Comparison of ENCODE assay signal across 26 cellular contexts in the genomic region with DNA sequence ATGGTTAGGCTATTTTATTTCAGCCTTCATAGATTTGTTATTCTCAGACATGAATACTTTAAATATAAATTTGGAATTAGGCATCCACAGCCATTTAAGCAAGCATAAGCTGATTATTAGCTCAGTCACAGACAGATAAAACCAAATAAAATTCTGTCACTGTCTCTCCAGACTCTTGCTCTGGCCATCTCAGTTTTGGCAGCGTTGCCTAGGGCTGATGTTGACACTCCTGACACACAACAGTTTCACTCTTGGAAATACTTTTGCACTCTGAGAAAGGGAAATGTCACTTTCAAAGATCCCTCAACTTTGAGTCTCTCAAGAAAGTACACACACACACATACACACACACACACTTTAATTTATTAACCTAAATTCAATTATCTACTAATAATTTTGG.
"Had no signal": no experiment of that assay in that cellular context is flagged by ENCODE, and none has a peak within 500 bp of the region (broad histone marks: within the 10 kb centered on the region; RNA-seq: fewer than 3 reads in every experiment).

No MANE protein-coding gene starts in this region.

- H3K4me3 ChIP-seq: MG63 had no signal

- H3K27ac ChIP-seq: brain microvascular endothelial cell had no signal

- H3K36me3 ChIP-seq: brain microvascular endothelial cell, MG63 had no signal

- H3K27me3 ChIP-seq: brain microvascular endothelial cell, MG63 had no signal

- ATAC-seq: activated CD8-positive, alpha-beta T cell treated with anti-CD3 and anti-CD28 coated beads for 36 hours; activated T-cell treated with anti-CD3 and anti-CD28 coated beads, Interleukin-2, amount 50 U/mL, for 72 hours; activated T-helper 17 cell treated with anti-CD3 and anti-CD28 coated beads, Interleukin-2, amount 50 U/mL, for 72 hours had no signal

- DNase-seq: activated CD4-positive, alpha-beta T cell treated with anti-CD3 and anti-CD28 coated beads, Interleukin-2, amount 10 ng/mL, durations not matched to agents 24 days and 14 days; activated CD4-positive, alpha-beta T cell treated with anti-CD3 and anti-CD28 coated beads, Interleukin-2, amount 50 U/mL, for 4 hours; activated CD8-positive, alpha-beta T cell treated with anti-CD3 and anti-CD28 coated beads for 36 hours; activated effector memory CD4-positive, alpha-beta T cell treated with anti-CD3 and anti-CD28 coated beads, Interleukin-2, amount 50 U/mL, for 16 hours; activated naive CD4-positive, alpha-beta T cell; activated naive CD4-positive, alpha-beta T cell treated with anti-CD3 and anti-CD28 coated beads, Interleukin-2, amount 50 U/mL, for 16 hours; activated naive CD8-positive, alpha-beta T cell treated with anti-CD3 and anti-CD28 coated beads for 36 hours; activated T-cell treated with anti-CD3 and anti-CD28 coated beads, Interleukin-2, amount 50 U/mL, for 1 hour; activated T-cell treated with anti-CD3 and anti-CD28 coated beads, Interleukin-2, amount 50 U/mL, for 72 hours; amniotic stem cell; aorta; brain microvascular endothelial cell; Karpas-422; KBM-7; MG63; NCI-H1048; NCI-H1105 treated with DMSO at 0.1 percent for 48 hours; NCI-H1436; NCI-H1694; NCI-H1930; NCI-H2081 treated with DMSO at 0.1 percent for 48 hours; NCI-H226; NCI-H446 treated with DMSO at 0.1 percent for 48 hours; NCI-H69; Right ventricle myocardium superior had no signal

- H3K9me3 ChIP-seq: MG63 had no signal
